Comparison of ENCODE assay signal across 1 cellular context in the genomic region with DNA sequence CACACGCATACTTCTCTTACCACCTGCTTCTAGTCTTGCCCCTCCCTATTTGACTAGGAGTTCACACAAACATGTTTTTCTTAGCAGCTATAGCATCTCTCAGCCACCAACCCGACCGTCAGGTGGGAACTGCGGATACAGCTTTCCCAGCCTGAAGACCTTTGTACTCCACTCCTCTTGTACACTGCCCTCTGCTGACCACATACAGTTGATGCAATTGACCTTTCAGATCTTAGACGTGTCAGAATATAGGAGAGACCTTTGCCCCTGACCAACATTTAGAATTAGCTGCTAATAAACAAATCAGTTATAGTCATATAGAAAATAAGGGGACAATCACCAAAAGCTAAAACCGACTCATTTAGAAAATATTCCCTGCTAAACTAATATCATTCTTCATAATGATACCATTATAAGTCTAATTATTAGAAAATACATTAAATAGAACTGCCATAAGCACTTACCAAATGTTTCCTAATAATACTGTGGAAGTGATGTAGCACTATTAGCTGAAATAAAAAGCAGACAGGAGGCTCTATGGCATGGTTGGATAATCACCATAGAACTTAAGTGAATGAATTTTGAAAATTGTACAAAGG.
TF ChIP-seq lines count a peak whose summit lies in the region.

No MANE protein-coding gene starts in this region.

TF ChIP-seq in H1, 55 proteins besides CTCF, POLR2A, EP300 and RAD21:
- TF ChIP-seq SP4 (IDR thresholded peaks at IDR 0.05; ENCODE audit: low read length) (no peak), CREB1 (IDR thresholded peaks at IDR 0.05) (no peak), BCL11A (IDR thresholded peaks at IDR 0.05; ENCODE audit: low read depth in 2 of 2, low read length in 2 of 2) (no peak), RFX5 (IDR thresholded peaks at IDR 0.05; ENCODE audit: borderline replicate concordance, low read depth, low read length) (no peak), EZH2 (IDR thresholded peaks at IDR 0.05; ENCODE audit: low read depth, low read length, severe bottlenecking) (no peak), GABPA (IDR thresholded peaks at IDR 0.05; ENCODE audit: borderline replicate concordance, insufficient read depth, low read length) (no peak)
- TF ChIP-seq, protein P1, sequence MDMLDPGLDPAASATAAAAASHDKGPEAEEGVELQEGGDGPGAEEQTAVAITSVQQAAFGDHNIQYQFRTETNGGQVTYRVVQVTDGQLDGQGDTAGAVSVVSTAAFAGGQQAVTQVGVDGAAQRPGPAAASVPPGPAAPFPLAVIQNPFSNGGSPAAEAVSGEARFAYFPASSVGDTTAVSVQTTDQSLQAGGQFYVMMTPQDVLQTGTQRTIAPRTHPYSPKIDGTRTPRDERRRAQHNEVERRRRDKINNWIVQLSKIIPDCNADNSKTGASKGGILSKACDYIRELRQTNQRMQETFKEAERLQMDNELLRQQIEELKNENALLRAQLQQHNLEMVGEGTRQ (IDR thresholded peaks at IDR 0.05; ENCODE audit: low read length) = no peak
- TF ChIP-seq, protein P2, sequence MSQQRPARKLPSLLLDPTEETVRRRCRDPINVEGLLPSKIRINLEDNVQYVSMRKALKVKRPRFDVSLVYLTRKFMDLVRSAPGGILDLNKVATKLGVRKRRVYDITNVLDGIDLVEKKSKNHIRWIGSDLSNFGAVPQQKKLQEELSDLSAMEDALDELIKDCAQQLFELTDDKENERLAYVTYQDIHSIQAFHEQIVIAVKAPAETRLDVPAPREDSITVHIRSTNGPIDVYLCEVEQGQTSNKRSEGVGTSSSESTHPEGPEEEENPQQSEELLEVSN (IDR thresholded peaks at IDR 0.05) = no peak
